ENCODE assay signal across 10 cellular contexts in genomic region chr16:11994187-11995119, GRCh38. TPM values are rescaled to one million over a fixed set of nuclear protein-coding genes. Genes with fewer than 3 reads are reported as not detected.
DNase-seq lines count a peak whose midpoint lies in the region; ATAC-seq and TF ChIP-seq lines count a peak whose summit lies in the region.
"Had no signal": no experiment of that assay in that cellular context is flagged by ENCODE, and none has a peak within 500 bp of the region (broad histone marks: within the 10 kb centered on the region; RNA-seq: fewer than 3 reads in every experiment).

No MANE protein-coding gene starts in this region.

- DNase-seq in AG20443 (ENCODE audit: low spot score): peak; percentile 59
- DNase-seq in NB4 (ENCODE audit: low read depth): peak; percentile 47
- DNase-seq in epithelial cell of esophagus (ENCODE audit: low read depth): peak; percentile 14
- DNase-seq in mucosa of descending colon: peak in 1 of 3 donors; percentile 26
- DNase-seq in retina: no peak
- no peak for DNase-seq in activated T-cell treated with anti-CD3 and anti-CD28 coated beads, Interleukin-2, amount 50 U/mL, for 4 hours
- DNase-seq in NCI-H187 treated with DMSO at 0.1 percent for 48 hours (lab: John Stamatoyannopoulos, UW): no peak
- DNase-seq in OCI-LY7 (ENCODE audit: low spot score): no peak
- DNase-seq: activated gamma-delta T cell treated with Interleukin-2 at 50 U/mL for 16 hours had no signal

- H2AFZ ChIP-seq in OCI-LY7 (ENCODE audit: low read length): no peak overlapping the region

- H3K27me3 Mint-ChIP-seq in activated T-cell treated with anti-CD3 and anti-CD28 coated beads, Interleukin-2, amount 50 U/mL, for 4 hours (ENCODE audit: low read depth): no peaks in the 10 kb centered on the region

- peaks cover 5% of the 10 kb centered on the region for H3K36me3 Mint-ChIP-seq in activated T-cell treated with anti-CD3 and anti-CD28 coated beads, Interleukin-2, amount 50 U/mL, for 4 hours (ENCODE audit: insufficient read depth)

- no peaks in the 10 kb centered on the region for H3K9me3 ChIP-seq in mucosa of descending colon
- no peaks in the 10 kb centered on the region for H3K9me3 ChIP-seq in OCI-LY7 (ENCODE audit: low read length)

- H3K4me1 ChIP-seq in mucosa of descending colon (ENCODE audit: low read depth) (no peaks in the 10 kb centered on the region), OCI-LY7 (ENCODE audit: insufficient read depth, low read length, poor library complexity, severe bottlenecking) (peaks cover 14% of the 10 kb centered on the region)

- intact Hi-C loops in mucosa of descending colon (cut with DNase I, micrococcal nuclease) (no loop called here), OCI-LY7 (cut with micrococcal nuclease; ENCODE audit: unreplicated experiment) (no loop called here)

- no peaks in the 10 kb centered on the region for H3K9me3 Mint-ChIP-seq in activated T-cell treated with anti-CD3 and anti-CD28 coated beads, Interleukin-2, amount 50 U/mL, for 4 hours

- no peaks in the 10 kb centered on the region for H4K20me1 ChIP-seq in OCI-LY7 (ENCODE audit: insufficient read depth, low read length)

- H3K36me3 ChIP-seq in mucosa of descending colon (ENCODE audit: low read depth) (no peaks in the 10 kb centered on the region), OCI-LY7 (ENCODE audit: insufficient read depth, low read length) (no peaks in the 10 kb centered on the region)

- no peak overlapping the region for H3K4me3 ChIP-seq in NB4 (ENCODE audit: low read depth, low read length)
- no peak overlapping the region for H3K4me3 ChIP-seq in epithelial cell of esophagus (ENCODE audit: low read length)
- no peak overlapping the region for H3K4me3 ChIP-seq in mucosa of descending colon
- no peak overlapping the region for H3K4me3 ChIP-seq in OCI-LY7 (ENCODE audit: low read depth, low read length, poor library complexity, severe bottlenecking)

- no peak for TF ChIP-seq POLR2A in NB4 (IDR thresholded peaks at IDR 0.05; ENCODE audit: extremely low read depth, insufficient read length)

- TF ChIP-seq CTCF in NB4 (IDR thresholded peaks at IDR 0.05; ENCODE audit: low read depth, low read length): no peak
- no peak for TF ChIP-seq CTCF in epithelial cell of esophagus (IDR thresholded peaks at IDR 0.05; ENCODE audit: insufficient read depth, low read depth, low read length, missing control alignments)
- TF ChIP-seq CTCF in mucosa of descending colon (IDR thresholded peaks at IDR 0.05): no peak
- no peak for TF ChIP-seq CTCF in OCI-LY7 (conservative IDR thresholded peaks at IDR 0.05; ENCODE audit: low read length)

- POLR2A ChIA-PET in OCI-LY7 (lab: Charles Lee): interaction anchor here (0.5 to 1.0 kb wide), 2 partner anchors 16 to 17 kb away, joined by 3 to 4 read pairs; no protein-coding TSS in a partner anchor

- peak; percentile 61 for ATAC-seq in mucosa of descending colon
- no peak for ATAC-seq in activated T-cell treated with anti-CD3 and anti-CD28 coated beads, Interleukin-2, amount 50 U/mL, for 4 hours

- no peaks in the 10 kb centered on the region for H3K79me2 ChIP-seq in OCI-LY7 (ENCODE audit: insufficient read depth, low read depth, low read length)

- H3K27ac ChIP-seq in OCI-LY7 (ENCODE audit: low read depth, low read length, poor library complexity, severe bottlenecking): no peak overlapping the region
- H3K27ac ChIP-seq: RWPE1 had no signal

- no peaks in the 10 kb centered on the region for H3K9me2 ChIP-seq in OCI-LY7 (ENCODE audit: insufficient read depth, low read length)

- H3K4me1 Mint-ChIP-seq in activated T-cell treated with anti-CD3 and anti-CD28 coated beads, Interleukin-2, amount 50 U/mL, for 4 hours (ENCODE audit: low read depth): peaks cover 12% of the 10 kb centered on the region

- BruUV-seq in OCI-LY7 (replicated peaks; lab: Mats Ljungman, UMichigan): no TSS peak

- no peak overlapping the region for H3K4me2 ChIP-seq in OCI-LY7 (ENCODE audit: low read length)

- CTCF ChIA-PET in OCI-LY7 (lab: Charles Lee; ENCODE audit: unreplicated experiment): no interaction called here

- no peak overlapping the region for H3K4me3 Mint-ChIP-seq in activated T-cell treated with anti-CD3 and anti-CD28 coated beads, Interleukin-2, amount 50 U/mL, for 4 hours

RNA-seq across cellular contexts. Expression of gene SNX29, which starts 17.9 kb away (rescaled TPM):
- total RNA-seq in mucosa of descending colon (10 to 100 TPM; 21.0 to 32.2 (median 21.9) TPM), OCI-LY7 (2022) (37.3 and 40.8 TPM in 2 replicates)
- 10 to 100 TPM in 1 of 3 donors, 1 to 10 TPM in 2; 8.3 to 10.6 (median 9.8) TPM for total RNA-seq in activated T-cell treated with anti-CD3 and anti-CD28 coated beads, Interleukin-2, amount 50 U/mL, for 4 hours
- total RNA-seq in OCI-LY7 (2014; rRNA removed; shearing (Covaris generic)): 23.6 and 27.0 TPM in 2 replicates

RNA-seq across cellular contexts. Expression of gene TNFRSF17, which starts 29.4 kb away (rescaled TPM):
- 1 to 10 TPM; 1.2 to 3.3 (median 2.1) TPM for total RNA-seq in mucosa of descending colon
- total RNA-seq in activated T-cell treated with anti-CD3 and anti-CD28 coated beads, Interleukin-2, amount 50 U/mL, for 4 hours: not detected
- 53.4 and 58.2 TPM in 2 replicates for total RNA-seq in OCI-LY7 (2014; rRNA removed; shearing (Covaris generic))
- total RNA-seq in OCI-LY7 (2022): 33.6 and 38.8 TPM in 2 replicates

RNA-seq across cellular contexts. Expression of gene NPIPB2, which starts 52.6 kb away (rescaled TPM):
- 10 to 100 TPM; 11.1 to 17.6 (median 15.3) TPM for total RNA-seq in mucosa of descending colon
- total RNA-seq in activated T-cell treated with anti-CD3 and anti-CD28 coated beads, Interleukin-2, amount 50 U/mL, for 4 hours: 10 to 100 TPM in 1 of 3 donors, 1 to 10 TPM in 2; 4.3 to 11.7 (median 6.2) TPM
- total RNA-seq in OCI-LY7 (2014; rRNA removed; shearing (Covaris generic)): 5.7 and 7.5 TPM in 2 replicates
- total RNA-seq in OCI-LY7 (2022): 30.3 and 35.9 TPM in 2 replicates

Comparison
In these comparisons a context has a peak if more than half of its experiments do, and no peak if none do; other contexts are left out.
1. DNase-seq: peak in AG20443 (single experiment), NB4 (single experiment) and epithelial cell of esophagus (single experiment); none in retina (single experiment), activated T-cell treated with anti-CD3 and anti-CD28 coated beads, Interleukin-2, amount 50 U/mL, for 4 hours (single experiment), NCI-H187 treated with DMSO at 0.1 percent for 48 hours (single experiment) and OCI-LY7 (single experiment).
2. RNA of gene TNFRSF17, which starts 29.4 kb away (total RNA-seq): 33.6 to 58.2 TPM in OCI-LY7; 1.2 to 3.3 TPM in mucosa of descending colon and not detected in activated T-cell treated with anti-CD3 and anti-CD28 coated beads, Interleukin-2, amount 50 U/mL, for 4 hours; every median in the first group is over 4 times any median in the second.